In genomic region chr13:49749852-49750251, GRCh38 we compare ENCODE assay signal across 24 cellular contexts. TPM values are rescaled to one million over a fixed set of nuclear protein-coding genes. Genes with fewer than 3 reads are reported as not detected.
A peak's percentile ranks its signal among the peaks of the same experiment; 100 is the strongest.
DNase-seq lines count a peak whose midpoint lies in the region; ATAC-seq and TF ChIP-seq lines count a peak whose summit lies in the region.
"Had no signal": no experiment of that assay in that cellular context is flagged by ENCODE, and none has a peak within 500 bp of the region (broad histone marks: within the 10 kb centered on the region; RNA-seq: fewer than 3 reads in every experiment).

No MANE protein-coding gene starts in this region.

- H3K27ac ChIP-seq in IMR-90 (ENCODE audit: insufficient read depth, low read length): no peak overlapping the region
- H3K27ac ChIP-seq: SJSA1 had no signal

- no peaks in the 10 kb centered on the region for H3K9me3 ChIP-seq in IMR-90 (ENCODE audit: control insufficient read depth, insufficient read depth, low read length)
- H3K9me3 ChIP-seq: SJSA1 had no signal

- POLR2A ChIA-PET in IMR-90 (lab: Charles Lee; ENCODE audit: unreplicated experiment): no interaction called here

- H2BK120ac ChIP-seq in IMR-90 (ENCODE audit: low read depth, low read length): no peak overlapping the region

- H3K14ac ChIP-seq in IMR-90 (replicated peaks; ENCODE audit: low read depth, low read length): peak overlapping the region; percentile 44; the same call in 1 of the 2 replicates

- H3K4me1 ChIP-seq in IMR-90 (ENCODE audit: control insufficient read depth, insufficient read depth, low read length): no peaks in the 10 kb centered on the region; the same call in 1 of the 2 replicates
- H3K4me1 ChIP-seq: SJSA1 had no signal

- H3K4me2 ChIP-seq in IMR-90 (ENCODE audit: low read depth, low read length): no peak overlapping the region

- ATAC-seq in IMR-90 (ENCODE audit: low read depth) (peak; percentile 37; the same call in 1 of the 2 replicates), GM21576 (IDR thresholded peaks at IDR 0.05; ENCODE audit: unreplicated experiment) (no peak), natural killer cell (no peak)
- ATAC-seq: HCT116, Right ventricle myocardium inferior had no signal

- no peaks in the 10 kb centered on the region for H3K27me3 Mint-ChIP-seq in natural killer cell (ENCODE audit: low read depth in 2 of 2)
- H3K27me3 Mint-ChIP-seq: B cell, IgD-negative memory B cell had no signal

- H3K9me3 Mint-ChIP-seq in natural killer cell: no peaks in the 10 kb centered on the region
- H3K9me3 Mint-ChIP-seq: CD14-positive monocyte, IgD-negative memory B cell had no signal

- no peak overlapping the region for H2BK20ac ChIP-seq in IMR-90 (ENCODE audit: low read depth, low read length)

- BruUV-seq in IMR-90 (replicated peaks; lab: Mats Ljungman, UMichigan): no TSS peak

- in situ Hi-C loops in IMR-90 (cut with MboI; ENCODE audit: low sequenced_read_pairs): no loop called here

- no peak overlapping the region for H3K56ac ChIP-seq in IMR-90 (ENCODE audit: extremely low read depth, insufficient read depth, low read length)

- H3K79me1 ChIP-seq in IMR-90 (ENCODE audit: low read depth in 1 of 2, low read length in 2 of 2): peaks cover 29 to 56% of the 10 kb centered on the region in 2 experiments

- no peak overlapping the region for H3K23ac ChIP-seq in IMR-90 (ENCODE audit: low read depth, low read length)

- no peak for TF ChIP-seq RAD21 in IMR-90 (IDR thresholded peaks at IDR 0.05; ENCODE audit: low read length)

- H4K5ac ChIP-seq in IMR-90 (ENCODE audit: low read depth, low read length): no peak overlapping the region

- H4K8ac ChIP-seq in IMR-90 (ENCODE audit: low read depth in 2 of 2, low read length in 2 of 2): no peak overlapping the region

- CTCF ChIA-PET in IMR-90 (lab: Yijun Ruan, JAX): no interaction called here

- no peaks in the 10 kb centered on the region for H3K27me3 ChIP-seq in IMR-90 (ENCODE audit: control insufficient read depth, insufficient read depth, low read length)
- H3K27me3 ChIP-seq: SJSA1 had no signal

- no peak overlapping the region for H2BK5ac ChIP-seq in IMR-90 (ENCODE audit: low read depth, low read length, poor library complexity, severe bottlenecking)

- H3K4ac ChIP-seq in IMR-90 (ENCODE audit: low read depth, low read length): no peak overlapping the region

- peaks cover 53 to 55% of the 10 kb centered on the region in 2 donors for H3K4me1 Mint-ChIP-seq in natural killer cell

- H3K18ac ChIP-seq in IMR-90 (ENCODE audit: low read depth, low read length): no peak overlapping the region

- H3K36me3 Mint-ChIP-seq in natural killer cell: no peaks in the 10 kb centered on the region

- H3K9me1 ChIP-seq in IMR-90 (ENCODE audit: insufficient read depth, low read length): peaks cover 8% of the 10 kb centered on the region

- H4K91ac ChIP-seq in IMR-90 (ENCODE audit: insufficient read depth, low read depth, low read length): no peak overlapping the region

- H2BK15ac ChIP-seq in IMR-90 (ENCODE audit: low read depth, low read length): no peak overlapping the region

- intact Hi-C loops in IMR-90 (cut with micrococcal nuclease): loop anchor here (5.0 kb wide), 1 partner anchor 37 kb away; no protein-coding TSS in a partner anchor
- intact Hi-C loops in natural killer cell (cut with micrococcal nuclease): no loop called here

- no peak overlapping the region for H3K4me3 Mint-ChIP-seq in natural killer cell
- H3K4me3 Mint-ChIP-seq: B cell, CD14-positive monocyte, IgD-negative memory B cell had no signal

- H3K27ac Mint-ChIP-seq in natural killer cell: no peak overlapping the region
- H3K27ac Mint-ChIP-seq: B cell, IgD-negative memory B cell had no signal

- H3K9ac ChIP-seq in IMR-90 (ENCODE audit: low read depth, low read length): no peak overlapping the region

- H3K4me3 ChIP-seq in AG10803 (ENCODE audit: low read length): no peak overlapping the region
- H3K4me3 ChIP-seq in IMR-90 (ENCODE audit: insufficient read depth, low read depth, low read length): no peak overlapping the region
- H3K4me3 ChIP-seq in epithelial cell of esophagus (ENCODE audit: low read length): no peak overlapping the region
- no peak overlapping the region for H3K4me3 ChIP-seq in fibroblast of villous mesenchyme (ENCODE audit: low read depth, low read length)
- H3K4me3 ChIP-seq: SJSA1 had no signal

- TF ChIP-seq POLR2A in IMR-90 (IDR thresholded peaks at IDR 0.05; ENCODE audit: low read depth, low read length) (no peak), erythroblast (IDR thresholded peaks at IDR 0.05; ENCODE audit: low read length) (no peak)

- peaks cover 42% of the 10 kb centered on the region for H4K20me1 ChIP-seq in IMR-90 (ENCODE audit: insufficient read depth, low read length)

- H3K36me3 ChIP-seq in IMR-90 (ENCODE audit: control insufficient read depth, insufficient read depth, low read length): peaks cover 8% of the 10 kb centered on the region

- no peak overlapping the region for H2AK9ac ChIP-seq in IMR-90 (replicated peaks; ENCODE audit: low read depth, low read length, poor library complexity)

- WGBS in IMR-90 (ENCODE audit: extremely low coverage in 2 of 2, insufficient read length in 1 of 2), 2 experiments: 100% methylated on average over 1 of the region's 2 CpGs; no CpG with 5 or more reads in 1 of the 2 experiments

- dilution Hi-C loops in IMR-90 (cut with HindIII; ENCODE audit: low sequenced_read_pairs, unreplicated experiment): no loop called here

- TF ChIP-seq CTCF in AG10803 (conservative IDR thresholded peaks at IDR 0.05; ENCODE audit: low read length) (no peak), IMR-90 (conservative IDR thresholded peaks at IDR 0.05; ENCODE audit: low read depth, low read length) (no peak), epithelial cell of esophagus (IDR thresholded peaks at IDR 0.05; ENCODE audit: insufficient read depth, low read depth, low read length, missing control alignments) (no peak), fibroblast of villous mesenchyme (IDR thresholded peaks at IDR 0.05; ENCODE audit: insufficient read depth, low read depth, low read length) (no peak), natural killer cell (IDR thresholded peaks at IDR 0.05) (no peak)

- no peak overlapping the region for H2AK5ac ChIP-seq in IMR-90 (ENCODE audit: low read depth, low read length)

- no peak overlapping the region for H2AFZ ChIP-seq in IMR-90 (replicated peaks; ENCODE audit: low read length, poor library complexity)

- DNase-seq in AG10803 (ENCODE audit: low read depth) (peak; percentile 4), IMR-90 (peak; percentile 63), epithelial cell of esophagus (ENCODE audit: low read depth) (peak; percentile 58), fibroblast of villous mesenchyme (ENCODE audit: low read depth) (peak; percentile 20), OCI-M2 (lab: John Stamatoyannopoulos, UW; ENCODE audit: unreplicated experiment) (no peak), erythroblast (lab: John Stamatoyannopoulos, UW) (no peak), natural killer cell (no peak)
- DNase-seq: DMS53, GOT3, MV-4-11, NCI-H1105 treated with DMSO at 0.1 percent for 48 hours, NCI-H1694, NCI-H2081, NCI-H2171 treated with DMSO at 0.1 percent for 48 hours, NCI-H446, NCI-H526, OCI-M1 had no signal

TF ChIP-seq in IMR-90, 13 proteins besides CTCF, POLR2A, EP300 and RAD21:
- TF ChIP-seq CEBPB (IDR thresholded peaks at IDR 0.05; ENCODE audit: low read depth, low read length): peak; percentile 58
- no peak for TF ChIP-seq CHD1 (IDR thresholded peaks at IDR 0.05; ENCODE audit: low read depth, low read length)
- no peak for TF ChIP-seq BHLHE40 (IDR thresholded peaks at IDR 0.05; ENCODE audit: low read depth, low read length)
- no peak for TF ChIP-seq MAZ (IDR thresholded peaks at IDR 0.05; ENCODE audit: borderline replicate concordance, low read depth, low read length)

RNA-seq across cellular contexts. Expression of gene KPNA3, which starts 42.6 kb away (rescaled TPM):
- total RNA-seq in IMR-90 (2012; rRNA removed) (48.6 and 63.6 TPM in 2 replicates), fibroblast of villous mesenchyme (26.1 and 36.7 TPM in 2 replicates), natural killer cell (10 to 100 TPM; 27.8 to 35.5 (median 29.8) TPM)
- polyA plus RNA-seq in IMR-90 (2012; rRNA removed): 21.1 and 25.3 TPM in 2 replicates
- polyA plus RNA-seq in IMR-90 (2012; cell fraction: cytosol; rRNA removed): 6.1 and 7.1 TPM in 2 replicates
- polyA plus RNA-seq in IMR-90 (2012; cell fraction: nucleus; rRNA removed; ENCODE audit: low replicate concordance): 3.5 and 27.9 TPM in 2 replicates

RNA-seq across cellular contexts. Expression of gene EBPL, which starts 58.6 kb away (rescaled TPM):
- 57.9 and 78.6 TPM in 2 replicates for total RNA-seq in IMR-90 (2012; rRNA removed)
- 65.3 and 71.1 TPM in 2 replicates for polyA plus RNA-seq in IMR-90 (2012; rRNA removed)
- polyA plus RNA-seq in IMR-90 (2012; cell fraction: cytosol; rRNA removed): 69.8 and 135 TPM in 2 replicates
- 30.9 and 44.7 TPM in 2 replicates for polyA plus RNA-seq in IMR-90 (2012; cell fraction: nucleus; rRNA removed; ENCODE audit: low replicate concordance)
- total RNA-seq in fibroblast of villous mesenchyme: 39.7 and 52.5 TPM in 2 replicates
- total RNA-seq in natural killer cell: 10 to 100 TPM in 2 of 3 donors, 1 to 10 TPM in 1; 7.1 to 11.3 (median 10.7) TPM

Comparison
In these comparisons a context has a peak if more than half of its experiments do, and no peak if none do; other contexts are left out.
1. DNase-seq: peak in AG10803 (single experiment), IMR-90 (single experiment), epithelial cell of esophagus (single experiment) and fibroblast of villous mesenchyme (single experiment); none in OCI-M2 (single experiment), erythroblast (0 of 2) and natural killer cell (single experiment).